Comparison of ENCODE assay signal across 8 cellular contexts in genomic region chr6:44224154-44224977, GRCh38. TPM values are rescaled to one million over a fixed set of nuclear protein-coding genes. Genes with fewer than 3 reads are reported as not detected.
DNase-seq lines count a peak whose midpoint lies in the region; FAIRE-seq and TF ChIP-seq lines count a peak whose summit lies in the region.

No MANE protein-coding gene starts in this region.

- no peaks in the 10 kb centered on the region for H4K20me1 ChIP-seq in keratinocyte (ENCODE audit: control insufficient read depth, extremely low read depth, insufficient read depth, low read length)

- H3K9me3 ChIP-seq in MG63 = no peaks in the 10 kb centered on the region
- no peaks in the 10 kb centered on the region for H3K9me3 ChIP-seq in adrenal gland (replicated peaks in 1 of 3)
- no peaks in the 10 kb centered on the region for H3K9me3 ChIP-seq in keratinocyte (ENCODE audit: control insufficient read depth, low read depth, low read length)
- H3K9me3 ChIP-seq in tibial artery = no peaks in the 10 kb centered on the region

- peak overlapping the region; percentile 79 for H2AFZ ChIP-seq in keratinocyte (ENCODE audit: control insufficient read depth, low read length)

- FAIRE-seq in keratinocyte (lab: Jason Lieb, UNC) = no peak

- H3K27me3 ChIP-seq in MG63 = no peaks in the 10 kb centered on the region
- no peaks in the 10 kb centered on the region for H3K27me3 ChIP-seq in adrenal gland
- no peaks in the 10 kb centered on the region for H3K27me3 ChIP-seq in keratinocyte (ENCODE audit: control insufficient read depth, extremely low read depth, insufficient read depth, low read length)
- no peaks in the 10 kb centered on the region for H3K27me3 ChIP-seq in tibial artery

- 26 to 38% (median 36%) methylated on average over 6 of the region's 6 CpGs for WGBS in adrenal gland, 4 donors

- peak overlapping the region in 3 of 5 donors; percentile 76 to 91 (median 90) for H3K27ac ChIP-seq in adrenal gland
- H3K27ac ChIP-seq in keratinocyte (ENCODE audit: control insufficient read depth, insufficient read depth, low read length) = peak overlapping the region; percentile 13
- peak overlapping the region; percentile 97 to 99 for H3K27ac ChIP-seq in tibial artery

- TF ChIP-seq CTCF in GM12874 (IDR thresholded peaks at IDR 0.05; ENCODE audit: insufficient read depth, low read depth, low read length) (peak; percentile 27), adrenal gland (IDR thresholded peaks at IDR 0.05) (no peak), keratinocyte (optimal IDR thresholded peaks at IDR 0.05 in 1 of 3, IDR thresholded peaks at IDR 0.05 in 1 of 3, conservative IDR thresholded peaks at IDR 0.05 in 1 of 3; ENCODE audit: extremely low read depth in 1 of 3, insufficient read depth in 2 of 3, low read length in 3 of 3) (no peak), tibial artery (IDR thresholded peaks at IDR 0.05) (no peak)

- no peaks in the 10 kb centered on the region for H3K9me1 ChIP-seq in keratinocyte (ENCODE audit: control insufficient read depth, extremely low read depth, insufficient read depth, low read length)

- dilution Hi-C loops in keratinocyte (cut with MboI; ENCODE audit: extremely low pct_ligation_motif_present, low sequenced_read_pairs) = no loop called here

- peaks cover 22% of the 10 kb centered on the region for H3K79me2 ChIP-seq in keratinocyte (ENCODE audit: control insufficient read depth, insufficient read depth, low read length)

- H3K4me3 ChIP-seq in MG63 (peak overlapping the region; percentile 60), adrenal gland (peak overlapping the region in 1 of 4 donors; percentile 76), keratinocyte (ENCODE audit: control insufficient read depth in 2 of 3, extremely low read depth in 1 of 3, insufficient read depth in 2 of 3, low read depth in 1 of 3, low read length in 3 of 3) (peak overlapping the region; percentile 60 to 88 (median 82)), tibial artery (peak overlapping the region; percentile 62 to 63)

- TF ChIP-seq POLR2A in adrenal gland (IDR thresholded peaks at IDR 0.05) = no peak

- H3K4me1 ChIP-seq in adrenal gland (replicated peaks in 1 of 2) = peaks cover 81 to 94% of the 10 kb centered on the region in 2 donors
- H3K4me1 ChIP-seq in keratinocyte (ENCODE audit: control insufficient read depth, extremely low read depth, insufficient read depth, low read length) = peaks cover 46% of the 10 kb centered on the region
- peaks cover 0 to 94% (median 74%) of the 10 kb centered on the region in 4 donors for H3K4me1 ChIP-seq in tibial artery

- H3K9ac ChIP-seq in keratinocyte (ENCODE audit: control insufficient read depth, extremely low read depth, insufficient read depth, low read length) = peak overlapping the region; percentile 58

- peak; percentile 70 for DNase-seq in 8988T
- peak; percentile 89 for DNase-seq in MG63
- DNase-seq in adrenal gland = peak in 3 of 7 donors; percentile 40 to 58 (median 48)
- DNase-seq in keratinocyte (ENCODE audit: low read depth, low spot score) = no peak
- DNase-seq in tibial artery = no peak
- no peak for DNase-seq in activated CD8-positive, alpha-beta memory T cell treated with anti-CD3 and anti-CD28 coated beads, Interleukin-2, amount 50 U/mL, for 4 hours
- DNase-seq in T-helper 9 cell = no peak

- H3K4me2 ChIP-seq in keratinocyte (ENCODE audit: control insufficient read depth, extremely low read depth, insufficient read depth, low read depth, low read length) = peak overlapping the region; percentile 89

- intact Hi-C loops in adrenal gland (cut with DNase I) = no loop called here
- intact Hi-C loops in tibial artery (cut with DNase I; ENCODE audit: low total_unique reads) = no loop called here

- H3K36me3 ChIP-seq in MG63 = peaks cover 40% of the 10 kb centered on the region
- peaks cover 0 to 2% of the 10 kb centered on the region in 2 donors for H3K36me3 ChIP-seq in adrenal gland (replicated peaks in 1 of 2)
- peaks cover 9% of the 10 kb centered on the region in 2 experiments for H3K36me3 ChIP-seq in keratinocyte (ENCODE audit: control insufficient read depth in 2 of 2, extremely low read depth in 1 of 2, insufficient read depth in 2 of 2, low read length in 2 of 2)
- H3K36me3 ChIP-seq in tibial artery = peaks cover under 1 to 6% (median 5%) of the 10 kb centered on the region in 3 donors

RNA-seq across cellular contexts. Expression of gene SLC29A1, which starts 1.0 kb away (rescaled TPM):
- total RNA-seq in MG63 (2014; rRNA removed; shearing (Covaris generic); ENCODE audit: low replicate concordance) = 118 and 130 TPM in 2 replicates
- 100 to 1,000 TPM; 104 to 356 (median 186) TPM for total RNA-seq in adrenal gland
- 100 to 1,000 TPM in 2 of 3 donors, 10 to 100 TPM in 1; 51.9 to 113 (median 108) TPM for polyA plus RNA-seq in adrenal gland
- polyA plus RNA-seq in keratinocyte = 51.0 to 69.8 TPM (median 55.3 TPM) in 3 replicates
- 5.1 TPM for polyA plus RNA-seq in keratinocyte (2011; ENCODE audit: low read depth)
- polyA plus RNA-seq in keratinocyte (2011; cell fraction: cytosol; rRNA removed) = 29.3 and 31.8 TPM in 2 replicates
- 81.3 and 83.5 TPM in 2 replicates for polyA plus RNA-seq in keratinocyte (2011; cell fraction: nucleus; rRNA removed)
- polyA plus RNA-seq in keratinocyte (2012; ENCODE audit: low replicate concordance) = 21.2 and 44.8 TPM in 2 replicates
- 78.3 to 107 TPM (median 93.2 TPM) in 3 replicates for polyA minus RNA-seq in keratinocyte
- 54.3 TPM for polyA minus RNA-seq in keratinocyte (2011; cell fraction: cytosol; rRNA and poly(A)+ RNA removed)
- polyA minus RNA-seq in keratinocyte (2011; cell fraction: nucleus; rRNA and poly(A)+ RNA removed) = 31.4 and 37.5 TPM in 2 replicates

RNA-seq across cellular contexts. Expression of gene MYMX, which starts 7.6 kb away (rescaled TPM):
- not detected in 2 replicates for total RNA-seq in MG63 (2014; rRNA removed; shearing (Covaris generic); ENCODE audit: low replicate concordance)
- total RNA-seq in adrenal gland = under 1 TPM in 1 of 8 donors, not detected in 7; 0.39 TPM
- polyA plus RNA-seq in adrenal gland (under 1 TPM in 1 of 3 donors, not detected in 2; 0.94 TPM), keratinocyte (0.09 TPM in 1 of 3 replicates, not detected in the others)
- polyA plus RNA-seq in keratinocyte (2011; ENCODE audit: low read depth) = not detected
- 0.19 TPM in 1 of 2 replicates, not detected in the other for polyA plus RNA-seq in keratinocyte (2011; cell fraction: cytosol; rRNA removed)
- not detected in 2 replicates for polyA plus RNA-seq in keratinocyte (2011; cell fraction: nucleus; rRNA removed)
- polyA plus RNA-seq in keratinocyte (2012; ENCODE audit: low replicate concordance) = not detected in 2 replicates
- not detected in 3 replicates for polyA minus RNA-seq in keratinocyte
- not detected for polyA minus RNA-seq in keratinocyte (2011; cell fraction: cytosol; rRNA and poly(A)+ RNA removed)
- polyA minus RNA-seq in keratinocyte (2011; cell fraction: nucleus; rRNA and poly(A)+ RNA removed) = not detected in 2 replicates

RNA-seq across cellular contexts. Expression of gene HSP90AB1, which starts 22.5 kb away (rescaled TPM):
- 5,432 and 5,573 TPM in 2 replicates for total RNA-seq in MG63 (2014; rRNA removed; shearing (Covaris generic); ENCODE audit: low replicate concordance)
- 1,000 to 10,000 TPM in 3 of 8 donors, 100 to 1,000 TPM in 5; 692 to 1,293 (median 857) TPM for total RNA-seq in adrenal gland
- polyA plus RNA-seq in adrenal gland (1,000 to 10,000 TPM in 1 of 3 donors, 100 to 1,000 TPM in 2; 275 to 2,249 (median 420) TPM), keratinocyte (653 to 1,215 TPM (median 1,089 TPM) in 3 replicates)
- 852 TPM for polyA plus RNA-seq in keratinocyte (2011; ENCODE audit: low read depth)
- polyA plus RNA-seq in keratinocyte (2011; cell fraction: cytosol; rRNA removed) = 773 and 930 TPM in 2 replicates
- 1,009 and 1,163 TPM in 2 replicates for polyA plus RNA-seq in keratinocyte (2011; cell fraction: nucleus; rRNA removed)
- 801 and 914 TPM in 2 replicates for polyA plus RNA-seq in keratinocyte (2012; ENCODE audit: low replicate concordance)
- 444 to 942 TPM (median 851 TPM) in 3 replicates for polyA minus RNA-seq in keratinocyte
- polyA minus RNA-seq in keratinocyte (2011; cell fraction: cytosol; rRNA and poly(A)+ RNA removed) = 482 TPM
- 369 and 581 TPM in 2 replicates for polyA minus RNA-seq in keratinocyte (2011; cell fraction: nucleus; rRNA and poly(A)+ RNA removed)

RNA-seq across cellular contexts. Expression of gene SLC35B2, which starts 33.0 kb away (rescaled TPM):
- 386 and 631 TPM in 2 replicates for total RNA-seq in MG63 (2014; rRNA removed; shearing (Covaris generic); ENCODE audit: low replicate concordance)
- total RNA-seq in adrenal gland = 10 to 100 TPM; 48.5 to 79.8 (median 63.5) TPM
- 10 to 100 TPM; 12.7 to 37.5 (median 19.3) TPM for polyA plus RNA-seq in adrenal gland
- 69.9 to 118 TPM (median 103 TPM) in 3 replicates for polyA plus RNA-seq in keratinocyte
- polyA plus RNA-seq in keratinocyte (2011; ENCODE audit: low read depth) = 11.2 TPM
- polyA plus RNA-seq in keratinocyte (2011; cell fraction: cytosol; rRNA removed) = 59.9 and 66.5 TPM in 2 replicates
- polyA plus RNA-seq in keratinocyte (2011; cell fraction: nucleus; rRNA removed) = 122 and 149 TPM in 2 replicates
- 43.9 and 70.5 TPM in 2 replicates for polyA plus RNA-seq in keratinocyte (2012; ENCODE audit: low replicate concordance)
- 66.7 to 107 TPM (median 100 TPM) in 3 replicates for polyA minus RNA-seq in keratinocyte
- polyA minus RNA-seq in keratinocyte (2011; cell fraction: cytosol; rRNA and poly(A)+ RNA removed) = 81.3 TPM
- 64.0 and 74.9 TPM in 2 replicates for polyA minus RNA-seq in keratinocyte (2011; cell fraction: nucleus; rRNA and poly(A)+ RNA removed)

RNA-seq across cellular contexts. Expression of gene NFKBIE, which starts 41.0 kb away (rescaled TPM):
- 24.4 and 35.2 TPM in 2 replicates for total RNA-seq in MG63 (2014; rRNA removed; shearing (Covaris generic); ENCODE audit: low replicate concordance)
- total RNA-seq in adrenal gland = 10 to 100 TPM in 5 of 8 donors, 1 to 10 TPM in 3; 4.8 to 31.2 (median 10.5) TPM
- 10 to 100 TPM in 2 of 3 donors, 1 to 10 TPM in 1; 5.8 to 17.0 (median 10.5) TPM for polyA plus RNA-seq in adrenal gland
- 5.7 to 7.3 TPM (median 6.5 TPM) in 3 replicates for polyA plus RNA-seq in keratinocyte
- polyA plus RNA-seq in keratinocyte (2011; ENCODE audit: low read depth) = 35.8 TPM
- 7.2 and 8.8 TPM in 2 replicates for polyA plus RNA-seq in keratinocyte (2011; cell fraction: cytosol; rRNA removed)
- 9.3 and 9.9 TPM in 2 replicates for polyA plus RNA-seq in keratinocyte (2011; cell fraction: nucleus; rRNA removed)
- polyA plus RNA-seq in keratinocyte (2012; ENCODE audit: low replicate concordance) = 8.9 and 12.1 TPM in 2 replicates
- 4.1 to 5.6 TPM (median 5.1 TPM) in 3 replicates for polyA minus RNA-seq in keratinocyte
- polyA minus RNA-seq in keratinocyte (2011; cell fraction: cytosol; rRNA and poly(A)+ RNA removed) = 12.7 TPM
- polyA minus RNA-seq in keratinocyte (2011; cell fraction: nucleus; rRNA and poly(A)+ RNA removed) = 3.7 and 5.3 TPM in 2 replicates

Comparison
In these comparisons a context has a peak if more than half of its experiments do, and no peak if none do; other contexts are left out.
1. DNase-seq: peak in 8988T (single experiment) and MG63 (single experiment); none in keratinocyte (single experiment), tibial artery (0 of 2), activated CD8-positive, alpha-beta memory T cell treated with anti-CD3 and anti-CD28 coated beads, Interleukin-2, amount 50 U/mL, for 4 hours (single experiment) and T-helper 9 cell (single experiment).
2. H3K27ac ChIP-seq: peak in every context shown above with its lines; median percentile 98 in tibial artery; 90 in adrenal gland; 13 in keratinocyte.